ENCODE assay signal across 17 cellular contexts in genomic region chr12:52256165-52256935, GRCh38. TPM values are rescaled to one million over a fixed set of nuclear protein-coding genes. Genes with fewer than 3 reads are reported as not detected.
DNase-seq lines count a peak whose midpoint lies in the region; ATAC-seq and TF ChIP-seq lines count a peak whose summit lies in the region.
"Had no signal": no experiment of that assay in that cellular context is flagged by ENCODE, and none has a peak within 500 bp of the region (broad histone marks: within the 10 kb centered on the region; RNA-seq: fewer than 3 reads in every experiment).

No MANE protein-coding gene starts in this region.

- H3K4me1 Mint-ChIP-seq in activated naive CD4-positive, alpha-beta T cell treated with anti-CD3 and anti-CD28 coated beads, Interleukin-2, amount 50 U/mL, for 24 hours = peaks cover 17% of the 10 kb centered on the region
- peaks cover 21% of the 10 kb centered on the region for H3K4me1 Mint-ChIP-seq in HFFc6 (ENCODE audit: low read depth)

- no peak overlapping the region for H3K9ac ChIP-seq in mesenchymal stem cell (ENCODE audit: low read length)
- H3K9ac ChIP-seq: KMS-11 had no signal

- no peaks in the 10 kb centered on the region for H3K9me3 Mint-ChIP-seq in activated naive CD4-positive, alpha-beta T cell treated with anti-CD3 and anti-CD28 coated beads, Interleukin-2, amount 50 U/mL, for 24 hours
- no peaks in the 10 kb centered on the region for H3K9me3 Mint-ChIP-seq in HFFc6

- H3K4me3 Mint-ChIP-seq in activated naive CD4-positive, alpha-beta T cell treated with anti-CD3 and anti-CD28 coated beads, Interleukin-2, amount 50 U/mL, for 24 hours = no peak overlapping the region
- no peak overlapping the region for H3K4me3 Mint-ChIP-seq in HFFc6
- H3K4me3 Mint-ChIP-seq: CD4-positive, alpha-beta memory T cell had no signal

- H2AFZ ChIP-seq in mesenchymal stem cell (ENCODE audit: low read depth, low read length) = no peak overlapping the region

- H3K4me3 ChIP-seq in Panc1 (ENCODE audit: low read depth in 2 of 2, low read length in 2 of 2) = no peak overlapping the region
- H3K4me3 ChIP-seq in mesenchymal stem cell (ENCODE audit: insufficient read depth in 1 of 2, low read depth in 1 of 2, low read length in 2 of 2) = no peak overlapping the region

- no peak for ATAC-seq in Panc1
- ATAC-seq: SK-N-SH treated with all-trans-retinoic acid at 6 μM for 48 hours had no signal

- no peak overlapping the region for H3K14ac ChIP-seq in mesenchymal stem cell (ENCODE audit: low read length in 2 of 2)

- no peaks in the 10 kb centered on the region for H3K9me3 ChIP-seq in Panc1 (ENCODE audit: control insufficient read depth, insufficient read depth, low read depth, low read length)
- no peaks in the 10 kb centered on the region for H3K9me3 ChIP-seq in mesenchymal stem cell (ENCODE audit: control insufficient read depth, low read length)

- H3K27me3 Mint-ChIP-seq in activated naive CD4-positive, alpha-beta T cell treated with anti-CD3 and anti-CD28 coated beads, Interleukin-2, amount 50 U/mL, for 24 hours = peaks cover 35% of the 10 kb centered on the region
- H3K27me3 Mint-ChIP-seq in HFFc6 (ENCODE audit: insufficient read depth) = peaks cover 7% of the 10 kb centered on the region

- H4K91ac ChIP-seq in mesenchymal stem cell (ENCODE audit: low read length) = no peak overlapping the region

- no peak for DNase-seq in activated naive CD4-positive, alpha-beta T cell (lab: John Stamatoyannopoulos, UW)
- DNase-seq in Panc1 (ENCODE audit: low read depth, low spot score) (no peak), mesenchymal stem cell (no peak), NCI-H1436 treated with DMSO at 0.1 percent for 48 hours (lab: John Stamatoyannopoulos, UW) (no peak), HFFc6 (no peak)
- no peak for DNase-seq in activated effector memory CD4-positive, alpha-beta T cell treated with anti-CD3 and anti-CD28 coated beads, Interleukin-2, amount 50 U/mL, for 16 hours
- DNase-seq: CD4-positive, alpha-beta memory T cell; DMS53; NCI-H1417 treated with DMSO at 0.1 percent for 48 hours; NCI-H1930; NCI-H748 treated with DMSO at 0.1 percent for 48 hours; SIG-M5 had no signal

- BruUV-seq in Panc1 (replicated peaks; lab: Mats Ljungman, UMichigan) = no TSS peak

- peak overlapping the region; percentile 55 for H2AK5ac ChIP-seq in mesenchymal stem cell (ENCODE audit: low read length, severe bottlenecking)

- no peak overlapping the region for H2BK15ac ChIP-seq in mesenchymal stem cell (ENCODE audit: low read depth, poor library complexity, severe bottlenecking)

- no peaks in the 10 kb centered on the region for H3K79me1 ChIP-seq in mesenchymal stem cell (replicated peaks; ENCODE audit: low read length, poor library complexity, severe bottlenecking)

- H3K27ac Mint-ChIP-seq in activated naive CD4-positive, alpha-beta T cell treated with anti-CD3 and anti-CD28 coated beads, Interleukin-2, amount 50 U/mL, for 24 hours = peak overlapping the region; percentile 26
- H3K27ac Mint-ChIP-seq in HFFc6 = no peak overlapping the region
- H3K27ac Mint-ChIP-seq: CD4-positive, alpha-beta memory T cell had no signal

- H4K8ac ChIP-seq in mesenchymal stem cell (ENCODE audit: low read length) = no peak overlapping the region

- in situ Hi-C loops in Panc1 (cut with HindIII; ENCODE audit: low pct_unique_long_range_greater_than_20kb, low sequenced_read_pairs) = no loop called here

- no peak overlapping the region for H3K18ac ChIP-seq in mesenchymal stem cell (ENCODE audit: low read depth in 1 of 2, low read length in 2 of 2)

- H3K36me3 ChIP-seq in Panc1 (ENCODE audit: control insufficient read depth, insufficient read depth, low read length) (no peaks in the 10 kb centered on the region), mesenchymal stem cell (ENCODE audit: control insufficient read depth in 1 of 2, insufficient read depth in 2 of 2, low read depth in 1 of 2, low read length in 2 of 2) (no peaks in the 10 kb centered on the region)

- no peak overlapping the region for H2BK120ac ChIP-seq in mesenchymal stem cell (ENCODE audit: low read depth, low read length)

- no peak overlapping the region for H3K4ac ChIP-seq in mesenchymal stem cell (ENCODE audit: low read depth in 1 of 2, low read length in 2 of 2)

- H3K27me3 ChIP-seq in Panc1 (ENCODE audit: control insufficient read depth, insufficient read depth, low read length) = no peaks in the 10 kb centered on the region
- peaks cover 6 to 91% of the 10 kb centered on the region in 2 experiments for H3K27me3 ChIP-seq in mesenchymal stem cell (ENCODE audit: control insufficient read depth in 1 of 2, insufficient read depth in 1 of 2, low read length in 2 of 2)

- 68% methylated on average over 6 of the region's 6 CpGs for WGBS in mesenchymal stem cell

- peaks cover 2% of the 10 kb centered on the region for H3K36me3 Mint-ChIP-seq in activated naive CD4-positive, alpha-beta T cell treated with anti-CD3 and anti-CD28 coated beads, Interleukin-2, amount 50 U/mL, for 24 hours
- no peaks in the 10 kb centered on the region for H3K36me3 Mint-ChIP-seq in HFFc6 (ENCODE audit: low read depth)
- H3K36me3 Mint-ChIP-seq: CD4-positive, alpha-beta memory T cell had no signal

- POLR2A ChIA-PET in Panc1 (lab: Charles Lee) = no interaction called here

- TF ChIP-seq CTCF in Panc1 (IDR thresholded peaks at IDR 0.05) = no peak
- no peak for TF ChIP-seq CTCF in HFFc6 (IDR thresholded peaks at IDR 0.05)

- H3K27ac ChIP-seq in Panc1 (ENCODE audit: low read length) = peak overlapping the region; percentile 31; the same call in 1 of the 2 replicates
- H3K27ac ChIP-seq in mesenchymal stem cell (ENCODE audit: low read length, poor library complexity, severe bottlenecking) = no peak overlapping the region
- H3K27ac ChIP-seq: KMS-11 had no signal

- no peak overlapping the region for H2BK12ac ChIP-seq in mesenchymal stem cell (ENCODE audit: low read length in 2 of 2)

- H3K4me1 ChIP-seq in Panc1 (ENCODE audit: control insufficient read depth, insufficient read depth, low read length) = peaks cover 5% of the 10 kb centered on the region
- peaks cover 23% of the 10 kb centered on the region for H3K4me1 ChIP-seq in mesenchymal stem cell (ENCODE audit: control insufficient read depth, insufficient read depth, low read depth, low read length)

- CTCF ChIA-PET in Panc1 (lab: Charles Lee) = interaction anchor here (0.9 to 1.4 kb wide), 3 partner anchors 12 to 23 kb away, joined by 3 to 5 read pairs (median 3); no protein-coding TSS in a partner anchor

- intact Hi-C loops in Panc1 (cut with micrococcal nuclease; ENCODE audit: unreplicated experiment) = no loop called here

- no peak overlapping the region for H3K23ac ChIP-seq in mesenchymal stem cell (ENCODE audit: low read length in 2 of 2)

- H2BK5ac ChIP-seq in mesenchymal stem cell (ENCODE audit: low read depth, low read length, poor library complexity, severe bottlenecking) = no peak overlapping the region

- H3K4me2 ChIP-seq in mesenchymal stem cell (ENCODE audit: low read length, poor library complexity, severe bottlenecking) = no peak overlapping the region
- H3K4me2 ChIP-seq: KMS-11 had no signal

RNA-seq across cellular contexts. Expression of gene KRT86, which starts 18.1 kb away (rescaled TPM):
- 1.1 TPM for total RNA-seq in Panc1 (2021; ENCODE audit: unreplicated experiment)
- polyA plus RNA-seq in Panc1 (2012; ENCODE audit: insufficient read length) = 1.2 TPM
- polyA plus RNA-seq in mesenchymal stem cell (2013, experiment 1 of 2) = 0.01 TPM
- not detected for polyA plus RNA-seq in mesenchymal stem cell (2013, experiment 2 of 2)
- total RNA-seq in HFFc6 (2021; fragmentation: NEBNext Ultra II Directional; extraction: Animal tissue kit (Norgen Biotek cat#: 25700)) = under 1 TPM in 5 of 6 experiments, not detected in 1; 0.15 to 0.26 (median 0.19) TPM
- total RNA-seq: CD4-positive, alpha-beta memory T cell; OCI-LY7 had no signal
- polyA plus RNA-seq: CD4-positive, alpha-beta memory T cell had no signal

RNA-seq across cellular contexts. Expression of gene KRT7, which starts 23.3 kb away (rescaled TPM):
- 16.8 TPM for total RNA-seq in Panc1 (2021; ENCODE audit: unreplicated experiment)
- 19.1 TPM for polyA plus RNA-seq in Panc1 (2012; ENCODE audit: insufficient read length)
- polyA plus RNA-seq in mesenchymal stem cell (2013, experiment 1 of 2) = 5.1 TPM
- polyA plus RNA-seq in mesenchymal stem cell (2013, experiment 2 of 2) = 5.7 TPM
- total RNA-seq in HFFc6 (2021; fragmentation: NEBNext Ultra II Directional; extraction: Animal tissue kit (Norgen Biotek cat#: 25700)) = 100 to 1,000 TPM in 2 of 6 experiments, 10 to 100 TPM in 4; 62.7 to 379 (median 67.5) TPM
- total RNA-seq: CD4-positive, alpha-beta memory T cell; OCI-LY7 had no signal
- polyA plus RNA-seq: CD4-positive, alpha-beta memory T cell had no signal

RNA-seq across cellular contexts. Expression of gene KRT81, which starts 35.0 kb away (rescaled TPM):
- 0.90 TPM for total RNA-seq in Panc1 (2021; ENCODE audit: unreplicated experiment)
- polyA plus RNA-seq in Panc1 (2012; ENCODE audit: insufficient read length) = 0.88 TPM
- not detected for polyA plus RNA-seq in mesenchymal stem cell (2013, experiment 1 of 2)
- not detected for polyA plus RNA-seq in mesenchymal stem cell (2013, experiment 2 of 2)
- under 1 TPM; 0.34 to 0.84 (median 0.70) TPM for total RNA-seq in HFFc6 (2021; fragmentation: NEBNext Ultra II Directional; extraction: Animal tissue kit (Norgen Biotek cat#: 25700))
- total RNA-seq: CD4-positive, alpha-beta memory T cell; HT-29; OCI-LY7 had no signal
- polyA plus RNA-seq: CD4-positive, alpha-beta memory T cell had no signal
